Comparison of ENCODE assay signal across 1 cellular context in the genomic region with DNA sequence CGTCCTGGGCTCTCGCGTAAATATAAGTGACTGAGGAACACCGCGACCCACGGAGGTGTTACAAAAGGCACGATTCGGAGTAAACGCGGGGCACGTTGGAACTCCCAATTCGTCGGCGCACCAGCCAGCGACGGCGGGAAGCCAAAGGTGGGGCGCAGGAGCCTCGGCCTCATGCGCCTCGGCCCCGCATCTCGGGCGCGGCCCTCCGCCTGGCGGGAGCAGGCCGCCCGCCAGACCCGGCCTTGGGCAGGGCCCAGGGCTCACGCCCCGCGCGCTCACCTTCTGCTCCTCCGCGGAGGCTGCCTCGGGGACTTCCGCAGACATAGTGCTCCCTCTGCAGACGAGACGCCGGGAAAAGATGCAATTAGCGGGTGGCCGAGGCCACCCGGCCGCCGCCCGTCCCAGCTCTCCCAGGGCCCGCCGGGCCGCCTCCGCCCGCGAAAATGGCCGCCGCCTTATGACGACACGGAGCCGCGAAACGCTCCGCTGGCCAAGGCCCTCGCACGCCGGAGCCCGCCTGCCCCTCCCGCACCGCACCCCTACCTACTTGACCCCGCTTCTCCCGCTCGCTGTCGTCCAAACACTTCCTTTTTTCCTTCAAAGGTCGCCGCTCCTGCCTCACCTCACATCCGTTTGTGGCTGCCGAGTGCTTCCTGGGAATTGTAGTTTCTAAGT.
TF ChIP-seq lines count a peak whose summit lies in the region.

Gene ARPP19 (minus strand): TSS at position 462 of the 675 bp plus-strand sequence. CDS start 138 bp downstream, at position 324.

TF ChIP-seq in HepG2, 621 proteins besides CTCF, POLR2A, EP300 and RAD21 (continued from another document and continues in another):
- TF ChIP-seq ZNF280D (CRISPR knock-in tag; IDR thresholded peaks at IDR 0.05) (no peak), TOE1 (CRISPR knock-in tag; IDR thresholded peaks at IDR 0.05) (no peak), HOXA3 (CRISPR knock-in tag; IDR thresholded peaks at IDR 0.05) (peak; percentile 99), KMT2A (CRISPR knock-in tag; IDR thresholded peaks at IDR 0.05) (peak; percentile 72), ZFP37 (CRISPR knock-in tag; IDR thresholded peaks at IDR 0.05; ENCODE audit: borderline replicate concordance) (peak; percentile 88), ZBTB1 (CRISPR knock-in tag; IDR thresholded peaks at IDR 0.05; ENCODE audit: borderline replicate concordance) (peak; percentile 23; the same call in 1 of the 2 replicates), SATB2 (CRISPR knock-in tag; IDR thresholded peaks at IDR 0.05) (no peak), FOXC1 (CRISPR knock-in tag; IDR thresholded peaks at IDR 0.05; ENCODE audit: borderline replicate concordance) (peak; percentile 93), IKZF4 (CRISPR knock-in tag; IDR thresholded peaks at IDR 0.05; ENCODE audit: borderline replicate concordance, low read depth, not compliant biosample characterization) (peak; percentile 72), ZNF589 (CRISPR knock-in tag; conservative IDR thresholded peaks at IDR 0.05) (no peak), MLXIP (CRISPR knock-in tag; IDR thresholded peaks at IDR 0.05; ENCODE audit: borderline replicate concordance) (no peak; the same call in 1 of the 2 replicates), ZNF563 (CRISPR knock-in tag; IDR thresholded peaks at IDR 0.05) (peak; percentile 86), MEF2D (CRISPR knock-in tag; IDR thresholded peaks at IDR 0.05) (no peak; the same call in 1 of the 2 replicates), HOMEZ (CRISPR knock-in tag; IDR thresholded peaks at IDR 0.05; ENCODE audit: low read depth) (peak; percentile 56; the same call in 1 of the 2 replicates), HDAC1 (CRISPR knock-in tag; IDR thresholded peaks at IDR 0.05) (peak; percentile 69), KDM1A (CRISPR knock-in tag; IDR thresholded peaks at IDR 0.05) (no peak), ZNF891 (CRISPR knock-in tag; IDR thresholded peaks at IDR 0.05) (peak; percentile 25; the same call in 1 of the 2 replicates), ZNF33A (CRISPR knock-in tag; IDR thresholded peaks at IDR 0.05; ENCODE audit: borderline replicate concordance) (no peak), ZBTB38 (CRISPR knock-in tag; IDR thresholded peaks at IDR 0.05) (peak; percentile 78; the same call in 1 of the 2 replicates), IKZF5 (CRISPR knock-in tag; IDR thresholded peaks at IDR 0.05) (peak; percentile 79), HINFP (CRISPR knock-in tag; IDR thresholded peaks at IDR 0.05; ENCODE audit: low read depth) (0 out of 2 replicates have a peak, but pooled peaks have one; percentile 12), ZMYM3 (CRISPR knock-in tag; IDR thresholded peaks at IDR 0.05) (no peak), ZNF317 (CRISPR knock-in tag; IDR thresholded peaks at IDR 0.05) (no peak), ZFP82 (CRISPR knock-in tag; IDR thresholded peaks at IDR 0.05; ENCODE audit: borderline replicate concordance) (peak; percentile 76; the same call in 1 of the 2 replicates), TCF12 (IDR thresholded peaks at IDR 0.05) (no peak), TCF12 (CRISPR knock-in tag; IDR thresholded peaks at IDR 0.05) (no peak), ZMYM4 (CRISPR knock-in tag; IDR thresholded peaks at IDR 0.05) (peak; percentile 91), TBX2 (CRISPR knock-in tag; IDR thresholded peaks at IDR 0.05; ENCODE audit: borderline replicate concordance) (peak; percentile 90), SRSF9 (IDR thresholded peaks at IDR 0.05; ENCODE audit: borderline replicate concordance, insufficient read depth, low read depth, low read length, poor library complexity, severe bottlenecking) (no peak), ZBTB20 (CRISPR knock-in tag; IDR thresholded peaks at IDR 0.05; ENCODE audit: borderline replicate concordance, low read depth) (no peak; the same call in 1 of the 2 replicates), ATF7 (IDR thresholded peaks at IDR 0.05) (peak; percentile 49), ATF7 (CRISPR knock-in tag; IDR thresholded peaks at IDR 0.05) (no peak), CENPBD1 (CRISPR knock-in tag; IDR thresholded peaks at IDR 0.05; ENCODE audit: borderline replicate concordance, low read depth) (no peak), GLI4 (CRISPR knock-in tag; IDR thresholded peaks at IDR 0.05; ENCODE audit: borderline replicate concordance) (no peak), ZNF775 (CRISPR knock-in tag; IDR thresholded peaks at IDR 0.05; ENCODE audit: borderline replicate concordance) (no peak), FOXJ3 (CRISPR knock-in tag; IDR thresholded peaks at IDR 0.05; ENCODE audit: borderline replicate concordance) (peak; percentile 52; the same call in 1 of the 2 replicates), CCDC6 (CRISPR knock-in tag; IDR thresholded peaks at IDR 0.05) (peak; percentile 77; the same call in 1 of the 2 replicates), NFRKB (IDR thresholded peaks at IDR 0.05) (no peak), SNAPC5 (CRISPR knock-in tag; IDR thresholded peaks at IDR 0.05; ENCODE audit: borderline replicate concordance) (peak; percentile 65; the same call in 1 of the 2 replicates)
- TF ChIP-seq, protein P1, sequence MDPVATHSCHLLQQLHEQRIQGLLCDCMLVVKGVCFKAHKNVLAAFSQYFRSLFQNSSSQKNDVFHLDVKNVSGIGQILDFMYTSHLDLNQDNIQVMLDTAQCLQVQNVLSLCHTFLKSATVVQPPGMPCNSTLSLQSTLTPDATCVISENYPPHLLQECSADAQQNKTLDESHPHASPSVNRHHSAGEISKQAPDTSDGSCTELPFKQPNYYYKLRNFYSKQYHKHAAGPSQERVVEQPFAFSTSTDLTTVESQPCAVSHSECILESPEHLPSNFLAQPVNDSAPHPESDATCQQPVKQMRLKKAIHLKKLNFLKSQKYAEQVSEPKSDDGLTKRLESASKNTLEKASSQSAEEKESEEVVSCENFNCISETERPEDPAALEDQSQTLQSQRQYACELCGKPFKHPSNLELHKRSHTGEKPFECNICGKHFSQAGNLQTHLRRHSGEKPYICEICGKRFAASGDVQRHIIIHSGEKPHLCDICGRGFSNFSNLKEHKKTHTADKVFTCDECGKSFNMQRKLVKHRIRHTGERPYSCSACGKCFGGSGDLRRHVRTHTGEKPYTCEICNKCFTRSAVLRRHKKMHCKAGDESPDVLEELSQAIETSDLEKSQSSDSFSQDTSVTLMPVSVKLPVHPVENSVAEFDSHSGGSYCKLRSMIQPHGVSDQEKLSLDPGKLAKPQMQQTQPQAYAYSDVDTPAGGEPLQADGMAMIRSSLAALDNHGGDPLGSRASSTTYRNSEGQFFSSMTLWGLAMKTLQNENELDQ (CRISPR knock-in tag; IDR thresholded peaks at IDR 0.05; ENCODE audit: borderline replicate concordance) = peak; percentile 19; the same call in 1 of the 2 replicates
- TF ChIP-seq, protein P2, sequence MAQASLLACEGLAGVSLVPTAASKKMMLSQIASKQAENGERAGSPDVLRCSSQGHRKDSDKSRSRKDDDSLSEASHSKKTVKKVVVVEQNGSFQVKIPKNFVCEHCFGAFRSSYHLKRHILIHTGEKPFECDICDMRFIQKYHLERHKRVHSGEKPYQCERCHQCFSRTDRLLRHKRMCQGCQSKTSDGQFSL (CRISPR knock-in tag; IDR thresholded peaks at IDR 0.05) = peak; percentile 87
- TF ChIP-seq, protein P3, sequence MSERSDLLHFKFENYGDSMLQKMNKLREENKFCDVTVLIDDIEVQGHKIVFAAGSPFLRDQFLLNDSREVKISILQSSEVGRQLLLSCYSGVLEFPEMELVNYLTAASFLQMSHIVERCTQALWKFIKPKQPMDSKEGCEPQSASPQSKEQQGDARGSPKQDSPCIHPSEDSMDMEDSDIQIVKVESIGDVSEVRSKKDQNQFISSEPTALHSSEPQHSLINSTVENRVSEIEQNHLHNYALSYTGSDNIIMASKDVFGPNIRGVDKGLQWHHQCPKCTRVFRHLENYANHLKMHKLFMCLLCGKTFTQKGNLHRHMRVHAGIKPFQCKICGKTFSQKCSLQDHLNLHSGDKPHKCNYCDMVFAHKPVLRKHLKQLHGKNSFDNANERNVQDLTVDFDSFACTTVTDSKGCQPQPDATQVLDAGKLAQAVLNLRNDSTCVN (CRISPR knock-in tag; IDR thresholded peaks at IDR 0.05; ENCODE audit: borderline replicate concordance) = peak; percentile 77
- TF ChIP-seq, protein P4, sequence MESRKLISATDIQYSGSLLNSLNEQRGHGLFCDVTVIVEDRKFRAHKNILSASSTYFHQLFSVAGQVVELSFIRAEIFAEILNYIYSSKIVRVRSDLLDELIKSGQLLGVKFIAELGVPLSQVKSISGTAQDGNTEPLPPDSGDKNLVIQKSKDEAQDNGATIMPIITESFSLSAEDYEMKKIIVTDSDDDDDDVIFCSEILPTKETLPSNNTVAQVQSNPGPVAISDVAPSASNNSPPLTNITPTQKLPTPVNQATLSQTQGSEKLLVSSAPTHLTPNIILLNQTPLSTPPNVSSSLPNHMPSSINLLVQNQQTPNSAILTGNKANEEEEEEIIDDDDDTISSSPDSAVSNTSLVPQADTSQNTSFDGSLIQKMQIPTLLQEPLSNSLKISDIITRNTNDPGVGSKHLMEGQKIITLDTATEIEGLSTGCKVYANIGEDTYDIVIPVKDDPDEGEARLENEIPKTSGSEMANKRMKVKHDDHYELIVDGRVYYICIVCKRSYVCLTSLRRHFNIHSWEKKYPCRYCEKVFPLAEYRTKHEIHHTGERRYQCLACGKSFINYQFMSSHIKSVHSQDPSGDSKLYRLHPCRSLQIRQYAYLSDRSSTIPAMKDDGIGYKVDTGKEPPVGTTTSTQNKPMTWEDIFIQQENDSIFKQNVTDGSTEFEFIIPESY (CRISPR knock-in tag; IDR thresholded peaks at IDR 0.05) = peak; percentile 61
